ENCODE assay signal across 17 cellular contexts in genomic region chr14:75881986-75882385, GRCh38.
"Had no signal": no experiment of that assay in that cellular context is flagged by ENCODE, and none has a peak within 500 bp of the region (broad histone marks: within the 10 kb centered on the region; RNA-seq: fewer than 3 reads in every experiment).

No MANE protein-coding gene starts in this region.

- H3K4me1 Mint-ChIP-seq: stimulated activated naive B cell treated with anti-CD40 and anti-IgM and Interleukin-4, amounts not matched to agents 10 μg/mL and 1 μg/mL and 100 μg/mL, for 72 hours had no signal

- H3K36me3 ChIP-seq: adrenal gland, cardiac muscle cell, thyroid gland had no signal

- H3K9me3 ChIP-seq: adrenal gland, thyroid gland had no signal

- H3K4me3 ChIP-seq: adrenal gland, cardiac muscle cell, coronary artery, thyroid gland had no signal

- H3K4me1 ChIP-seq: adrenal gland, thyroid gland had no signal

- H3K27ac Mint-ChIP-seq: activated CD4-positive, alpha-beta T cell treated with anti-CD3 and anti-CD28 coated beads, Interleukin-2, amount 10 ng/mL, durations not matched to agents 7 days and 5 days; activated naive CD4-positive, alpha-beta T cell treated with anti-CD3 and anti-CD28 coated beads, Interleukin-2, amount 50 U/mL, for 72 hours; stimulated activated naive B cell treated with anti-CD40 and anti-IgM and Interleukin-4, amounts not matched to agents 10 μg/mL and 1 μg/mL and 100 μg/mL, for 72 hours had no signal

- H3K27me3 ChIP-seq: adrenal gland, cardiac muscle cell, thyroid gland had no signal

- H3K36me3 Mint-ChIP-seq: activated naive CD4-positive, alpha-beta T cell treated with anti-CD3 and anti-CD28 coated beads, Interleukin-2, amount 50 U/mL, for 72 hours had no signal

- ATAC-seq: activated naive CD4-positive, alpha-beta T cell treated with anti-CD3 and anti-CD28 coated beads, Interleukin-2, amount 50 U/mL, for 72 hours; left lobe of liver; stimulated activated naive B cell treated with anti-CD40 and anti-IgM and Interleukin-4, amounts not matched to agents 10 μg/mL and 1 μg/mL and 100 μg/mL, for 72 hours had no signal

- H3K27ac ChIP-seq: adrenal gland, cardiac muscle cell, coronary artery, thyroid gland had no signal

- H3K27me3 Mint-ChIP-seq: activated CD4-positive, alpha-beta T cell treated with anti-CD3 and anti-CD28 coated beads, Interleukin-2, amount 10 ng/mL, durations not matched to agents 7 days and 5 days; stimulated activated naive B cell treated with anti-CD40 and anti-IgM and Interleukin-4, amounts not matched to agents 10 μg/mL and 1 μg/mL and 100 μg/mL, for 72 hours had no signal

- H3K9me3 Mint-ChIP-seq: activated CD4-positive, alpha-beta T cell treated with anti-CD3 and anti-CD28 coated beads, Interleukin-2, amount 10 ng/mL, durations not matched to agents 7 days and 5 days; activated naive CD4-positive, alpha-beta T cell treated with anti-CD3 and anti-CD28 coated beads, Interleukin-2, amount 50 U/mL, for 72 hours; stimulated activated naive B cell treated with anti-CD40 and anti-IgM and Interleukin-4, amounts not matched to agents 10 μg/mL and 1 μg/mL and 100 μg/mL, for 72 hours had no signal

- DNase-seq: activated CD4-positive, alpha-beta T cell treated with anti-CD3 and anti-CD28 coated beads, Interleukin-2, amount 10 ng/mL, durations not matched to agents 7 days and 5 days; activated CD4-positive, CD25-positive, alpha-beta regulatory T cell; activated CD8-positive, alpha-beta memory T cell treated with anti-CD3 and anti-CD28 coated beads for 24 hours; activated gamma-delta T cell treated with Interleukin-2 at 50 U/mL for 16 hours; adrenal gland; foreskin melanocyte; hypothalamus; kidney; midbrain; occipital lobe; retina; stimulated activated naive B cell treated with anti-CD40 and anti-IgM and Interleukin-4, amounts not matched to agents 10 μg/mL and 1 μg/mL and 100 μg/mL, for 72 hours; thyroid gland had no signal

- H3K4me3 Mint-ChIP-seq: activated CD4-positive, alpha-beta T cell treated with anti-CD3 and anti-CD28 coated beads, Interleukin-2, amount 10 ng/mL, durations not matched to agents 7 days and 5 days; stimulated activated naive B cell treated with anti-CD40 and anti-IgM and Interleukin-4, amounts not matched to agents 10 μg/mL and 1 μg/mL and 100 μg/mL, for 72 hours had no signal
